ENCODE assay signal across 9 cellular contexts in the genomic region with DNA sequence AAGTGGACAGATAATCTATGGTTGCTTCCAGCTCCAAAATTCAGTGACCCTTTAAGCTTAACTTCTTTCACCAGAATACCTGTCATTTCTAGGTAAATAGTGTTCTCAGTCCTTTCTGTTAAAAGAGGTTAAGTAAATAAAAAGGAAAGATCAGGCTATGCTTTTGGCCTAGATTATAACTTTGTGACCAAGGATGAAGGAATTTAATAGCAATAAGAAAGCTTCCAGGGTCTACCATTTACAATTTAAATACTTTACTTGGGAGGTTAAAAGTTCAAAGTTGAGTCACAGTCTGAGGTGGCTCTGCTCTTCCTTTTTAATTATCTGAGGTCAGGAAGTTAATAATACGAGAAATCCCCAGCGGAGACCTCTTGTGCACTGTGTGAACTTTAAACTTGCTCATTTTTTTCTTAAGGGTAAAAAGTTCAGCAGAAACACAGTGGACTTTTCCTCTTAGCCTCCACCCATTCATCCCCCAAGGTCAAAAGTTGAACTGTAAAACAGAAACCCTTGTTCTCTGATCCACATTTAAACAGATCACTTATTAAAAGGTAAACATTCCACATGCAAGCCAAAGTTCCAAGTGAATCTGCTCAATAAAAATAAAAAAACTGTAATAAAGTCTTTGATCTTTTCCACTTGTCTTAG.
DNase-seq lines count a peak whose midpoint lies in the region; ATAC-seq and TF ChIP-seq lines count a peak whose summit lies in the region.
"Had no signal": no experiment of that assay in that cellular context is flagged by ENCODE, and none has a peak within 500 bp of the region (broad histone marks: within the 10 kb centered on the region; RNA-seq: fewer than 3 reads in every experiment).

No MANE protein-coding gene starts in this region.

- H3K36me3 ChIP-seq in PC-9 (ENCODE audit: low read depth), result no peaks in the 10 kb centered on the region

- H3K27ac Mint-ChIP-seq in CD14-positive monocyte, result peak overlapping the region in 5 of 7 donors; percentile 61 to 88 (median 70)

- H3K9me3 ChIP-seq in PC-9 (ENCODE audit: insufficient read depth, low read depth), result 0 out of 2 replicates have a peak, but pooled peaks cover 4% of the 10 kb centered on the region
- H3K9me3 ChIP-seq in right cardiac atrium (ENCODE audit: control insufficient read depth, low read length), result no peaks in the 10 kb centered on the region

- peaks cover 0 to 3% (median 2%) of the 10 kb centered on the region in 3 donors for H3K27me3 Mint-ChIP-seq in CD14-positive monocyte (ENCODE audit: low read depth in 3 of 3)

- H3K4me2 ChIP-seq in PC-9, result peak overlapping the region; percentile 52

- BruUV-seq in PC-9 (replicated peaks; lab: Mats Ljungman, UMichigan), result no TSS peak

- no peaks in the 10 kb centered on the region for H3K9me2 ChIP-seq in PC-9 (ENCODE audit: insufficient read depth)

- no peak for TF ChIP-seq CTCF in CD14-positive monocyte (IDR thresholded peaks at IDR 0.05)
- TF ChIP-seq CTCF in PC-9 (conservative IDR thresholded peaks at IDR 0.05), result no peak
- no peak for TF ChIP-seq CTCF in coronary artery (IDR thresholded peaks at IDR 0.05)

- H3F3A ChIP-seq in PC-9 (ENCODE audit: insufficient read depth, low read depth), result peaks cover 27% of the 10 kb centered on the region

- H3K27ac ChIP-seq in PC-9 (peak overlapping the region; percentile 87), right cardiac atrium (ENCODE audit: low read length) (no peak overlapping the region), substantia nigra (ENCODE audit: low read depth, low read length, poor library complexity, severe bottlenecking) (no peak overlapping the region), coronary artery (no peak overlapping the region)

- POLR2A ChIA-PET in PC-9 (lab: Charles Lee; ENCODE audit: unreplicated experiment), result interaction anchor here (0.6 to 0.7 kb wide), 3 partner anchors 39 to 203 kb away, joined by 3 to 5 read pairs (median 4); no protein-coding TSS in a partner anchor

- peaks cover 0 to 3% (median 0%) of the 10 kb centered on the region in 7 donors for H3K9me3 Mint-ChIP-seq in CD14-positive monocyte

- H3K4me1 ChIP-seq in PC-9 (replicated peaks; ENCODE audit: insufficient read depth) (peaks cover 89% of the 10 kb centered on the region), right cardiac atrium (ENCODE audit: control insufficient read depth, insufficient read depth, low read length) (peaks cover 3% of the 10 kb centered on the region)

- CTCF ChIA-PET in PC-9 (lab: Charles Lee), result interaction anchor here (1.2 kb wide), 1 partner anchor 34 kb away, joined by 4 read pairs; no protein-coding TSS in a partner anchor

- peaks cover 6% of the 10 kb centered on the region; the same call in 1 of the 2 replicates for H3K79me2 ChIP-seq in PC-9 (ENCODE audit: low read depth)

- DNase-seq in CD14-positive monocyte (ENCODE audit: low spot score), result peak; percentile 50
- peak in 1 of 2 experiments; percentile 93 for DNase-seq in PC-9
- no peak for DNase-seq in right cardiac atrium
- no peak for DNase-seq in substantia nigra (lab: John Stamatoyannopoulos, UW)
- DNase-seq in DMS153 treated with DMSO at 0.1 percent for 48 hours (lab: John Stamatoyannopoulos, UW; ENCODE audit: unreplicated experiment), result no peak
- DNase-seq in coronary artery (ENCODE audit: low spot score), result no peak
- DNase-seq: NCI-H748 treated with DMSO at 0.1 percent for 48 hours had no signal

- no peaks in the 10 kb centered on the region for H3K36me3 Mint-ChIP-seq in CD14-positive monocyte

- peaks cover 41% of the 10 kb centered on the region for H3K4me1 Mint-ChIP-seq in CD14-positive monocyte

- ATAC-seq in GM19463 (IDR thresholded peaks at IDR 0.05; ENCODE audit: unreplicated experiment) (peak; percentile 49), right cardiac atrium (peak; percentile 76 to 94), GM18873 (IDR thresholded peaks at IDR 0.05; ENCODE audit: low FRiP score, unreplicated experiment) (no peak)

- no peak overlapping the region for H2AFZ ChIP-seq in PC-9

- WGBS in right cardiac atrium, result 34% methylated on average over 2 of the region's 2 CpGs

- intact Hi-C loops in CD14-positive monocyte (cut with micrococcal nuclease), result loop anchor here in 1 of 2 donors (5.0 to 10.0 kb wide), 2 partner anchors 185 to 807 kb away; a partner anchor contains a TSS
- intact Hi-C loops in PC-9 (cut with micrococcal nuclease; ENCODE audit: unreplicated experiment), result loop anchor here (1.0 to 5.0 kb wide), 4 partner anchors 24 to 185 kb away; a partner anchor contains a TSS
- intact Hi-C loops in right cardiac atrium (cut with DNase I), result no loop called here

- peak overlapping the region in 1 of 2 donors; percentile 29 for H3K4me3 Mint-ChIP-seq in CD14-positive monocyte

- H3K4me3 ChIP-seq in PC-9 (peak overlapping the region; percentile 19; the same call in 1 of the 2 replicates), right cardiac atrium (ENCODE audit: low read length) (no peak overlapping the region), coronary artery (no peak overlapping the region)

- H4K20me1 ChIP-seq in PC-9 (ENCODE audit: insufficient read depth), result no peaks in the 10 kb centered on the region

- H3K27me3 ChIP-seq in PC-9 (ENCODE audit: insufficient read depth, low read depth) (no peaks in the 10 kb centered on the region), right cardiac atrium (ENCODE audit: control insufficient read depth, insufficient read depth) (no peaks in the 10 kb centered on the region)
